In genomic region chr12:124401563-124402180, GRCh38 we compare ENCODE assay signal across 21 cellular contexts.
DNase-seq lines count a peak whose midpoint lies in the region; ATAC-seq, FAIRE-seq and TF ChIP-seq lines count a peak whose summit lies in the region.
"Had no signal": no experiment of that assay in that cellular context is flagged by ENCODE, and none has a peak within 500 bp of the region (broad histone marks: within the 10 kb centered on the region; RNA-seq: fewer than 3 reads in every experiment).

No MANE protein-coding gene starts in this region.

- H3K4me1 Mint-ChIP-seq in activated T-helper 17 cell treated with anti-CD3 and anti-CD28 coated beads, Interleukin-2, amount 50 U/mL, for 72 hours: peaks cover 3% of the 10 kb centered on the region

- DNase-seq in left kidney (ENCODE audit: low read depth, low spot score) (peak; percentile 91), sigmoid colon (no peak), DMS114 treated with DMSO at 0.1 percent for 48 hours (lab: John Stamatoyannopoulos, UW; ENCODE audit: unreplicated experiment) (no peak), GM19239 (ENCODE audit: insufficient read length, low spot score) (no peak)
- no peak for DNase-seq in stimulated activated CD4-positive, alpha-beta T cell treated with anti-CD3 and anti-CD28 coated beads, Interleukin-15, amount 100 ng/mL, for 24 hours
- DNase-seq: activated CD4-positive, alpha-beta T cell treated with anti-CD3 and anti-CD28 coated beads, Interleukin-2, amount 50 U/mL, for 1 hour; activated naive CD4-positive, alpha-beta T cell treated with anti-CD3 and anti-CD28 coated beads for 36 hours; activated T-cell treated with anti-CD3 and anti-CD28 coated beads, Interleukin-2, amount 50 U/mL, for 1 hour; CD8-positive, alpha-beta T cell; DMS79 treated with DMSO at 0.1 percent for 48 hours; foreskin fibroblast; kidney glomerular epithelial cell; naive thymus-derived CD4-positive, alpha-beta T cell; NCI-H1694; stimulated activated naive CD4-positive, alpha-beta T cell; T-cell; tibial artery had no signal

- no peaks in the 10 kb centered on the region for H3K27me3 Mint-ChIP-seq in activated T-helper 17 cell treated with anti-CD3 and anti-CD28 coated beads, Interleukin-2, amount 50 U/mL, for 72 hours
- H3K27me3 Mint-ChIP-seq: dendritic cell treated with granulocyte-macrophage colony-stimulating factor and Interleukin-4, amounts not matched to agents 40 ng/mL and 50 ng/mL, for 4 days; naive thymus-derived CD4-positive, alpha-beta T cell; T-cell had no signal

- H3K9me3 Mint-ChIP-seq in activated T-helper 17 cell treated with anti-CD3 and anti-CD28 coated beads, Interleukin-2, amount 50 U/mL, for 72 hours: no peaks in the 10 kb centered on the region
- H3K9me3 Mint-ChIP-seq: activated naive CD4-positive, alpha-beta T cell treated with anti-CD3 and anti-CD28 coated beads for 36 hours; CD8-positive, alpha-beta T cell; dendritic cell treated with granulocyte-macrophage colony-stimulating factor and Interleukin-4, amounts not matched to agents 40 ng/mL and 50 ng/mL, for 4 days; naive thymus-derived CD4-positive, alpha-beta T cell; T-cell had no signal

- no peak for FAIRE-seq in GM19239 (lab: Jason Lieb, UNC)

- intact Hi-C loops in sigmoid colon (cut with DNase I): no loop called here

- H3K36me3 ChIP-seq in sigmoid colon: peaks cover 0 to 30% (median 17%) of the 10 kb centered on the region in 4 donors

- no peak for TF ChIP-seq CTCF in sigmoid colon (IDR thresholded peaks at IDR 0.05)

- peak overlapping the region; percentile 69 for H3K27ac Mint-ChIP-seq in activated T-helper 17 cell treated with anti-CD3 and anti-CD28 coated beads, Interleukin-2, amount 50 U/mL, for 72 hours
- H3K27ac Mint-ChIP-seq: CD8-positive, alpha-beta T cell; dendritic cell treated with granulocyte-macrophage colony-stimulating factor and Interleukin-4, amounts not matched to agents 40 ng/mL and 50 ng/mL, for 4 days; T-cell had no signal

- TF ChIP-seq RAD21 in Ishikawa (IDR thresholded peaks at IDR 0.05; ENCODE audit: low read depth): no peak

- WGBS in sigmoid colon, 2 donors: 85 to 92% methylated on average over 16 of the region's 16 CpGs

- no peak for TF ChIP-seq POLR2A in sigmoid colon (IDR thresholded peaks at IDR 0.05)

- no peak overlapping the region for H3K4me3 Mint-ChIP-seq in activated T-helper 17 cell treated with anti-CD3 and anti-CD28 coated beads, Interleukin-2, amount 50 U/mL, for 72 hours
- H3K4me3 Mint-ChIP-seq: activated naive CD4-positive, alpha-beta T cell treated with anti-CD3 and anti-CD28 coated beads for 36 hours; CD8-positive, alpha-beta T cell; dendritic cell treated with granulocyte-macrophage colony-stimulating factor and Interleukin-4, amounts not matched to agents 40 ng/mL and 50 ng/mL, for 4 days; naive thymus-derived CD4-positive, alpha-beta T cell; T-cell had no signal

- H3K4me1 ChIP-seq in sigmoid colon: peaks cover 0 to 94% (median 80%) of the 10 kb centered on the region in 4 donors

- no peak for TF ChIP-seq EP300 in Ishikawa (IDR thresholded peaks at IDR 0.05; ENCODE audit: borderline replicate concordance)
- TF ChIP-seq EP300 in sigmoid colon (IDR thresholded peaks at IDR 0.05): no peak

- H3K27me3 ChIP-seq in sigmoid colon: no peaks in the 10 kb centered on the region
- H3K27me3 ChIP-seq: tibial artery had no signal

- peak overlapping the region; percentile 73 to 99 (median 96) for H3K27ac ChIP-seq in sigmoid colon

- H3K36me3 Mint-ChIP-seq in activated T-helper 17 cell treated with anti-CD3 and anti-CD28 coated beads, Interleukin-2, amount 50 U/mL, for 72 hours (ENCODE audit: low read depth): peaks cover 29% of the 10 kb centered on the region

- ATAC-seq in activated T-helper 17 cell treated with anti-CD3 and anti-CD28 coated beads, Interleukin-2, amount 50 U/mL, for 72 hours (replicated peaks): no peak
- no peak for ATAC-seq in SK-N-SH treated with all-trans-retinoic acid at 6 μM for 48 hours
- ATAC-seq: CD8-positive, alpha-beta T cell; naive thymus-derived CD4-positive, alpha-beta T cell; T-cell had no signal

- no peak overlapping the region for H3K4me3 ChIP-seq in sigmoid colon
- H3K4me3 ChIP-seq: tibial artery had no signal

- no peaks in the 10 kb centered on the region for H3K9me3 ChIP-seq in sigmoid colon
- H3K9me3 ChIP-seq: tibial artery had no signal

TF ChIP-seq in Ishikawa, 13 proteins besides CTCF, POLR2A, EP300 and RAD21:
- TF ChIP-seq TAF1 (IDR thresholded peaks at IDR 0.05; ENCODE audit: low read depth): no peak
- peak; percentile 24; the same call in 1 of the 2 replicates for TF ChIP-seq TCF12 (IDR thresholded peaks at IDR 0.05; ENCODE audit: low read depth)
TF ChIP-seq in Ishikawa: peak in this region for 1.

TF ChIP-seq in SK-N-SH treated with all-trans-retinoic acid at 6 μM for 48 hours, 23 proteins besides CTCF, POLR2A, EP300 and RAD21:
- TF ChIP-seq ISL1 (CRISPR knock-in tag; IDR thresholded peaks at IDR 0.05) (no peak), PATZ1 (CRISPR knock-in tag; IDR thresholded peaks at IDR 0.05; ENCODE audit: borderline replicate concordance) (no peak), ZNF70 (CRISPR knock-in tag; IDR thresholded peaks at IDR 0.05) (no peak), GLIS3 (CRISPR knock-in tag; IDR thresholded peaks at IDR 0.05) (no peak), SNAI2 (CRISPR knock-in tag; IDR thresholded peaks at IDR 0.05) (no peak), PPARA (CRISPR knock-in tag; IDR thresholded peaks at IDR 0.05; ENCODE audit: borderline replicate concordance) (no peak), ARNTL (CRISPR knock-in tag; IDR thresholded peaks at IDR 0.05; ENCODE audit: borderline replicate concordance, low read depth) (no peak), ZFP3 (CRISPR knock-in tag; IDR thresholded peaks at IDR 0.05) (no peak), TOX (CRISPR knock-in tag; IDR thresholded peaks at IDR 0.05; ENCODE audit: borderline replicate concordance) (no peak)
TF ChIP-seq in SK-N-SH treated with all-trans-retinoic acid at 6 μM for 48 hours: peak in this region for 0.
